9 cellular contexts compared by ENCODE assay signal in the genomic region with DNA sequence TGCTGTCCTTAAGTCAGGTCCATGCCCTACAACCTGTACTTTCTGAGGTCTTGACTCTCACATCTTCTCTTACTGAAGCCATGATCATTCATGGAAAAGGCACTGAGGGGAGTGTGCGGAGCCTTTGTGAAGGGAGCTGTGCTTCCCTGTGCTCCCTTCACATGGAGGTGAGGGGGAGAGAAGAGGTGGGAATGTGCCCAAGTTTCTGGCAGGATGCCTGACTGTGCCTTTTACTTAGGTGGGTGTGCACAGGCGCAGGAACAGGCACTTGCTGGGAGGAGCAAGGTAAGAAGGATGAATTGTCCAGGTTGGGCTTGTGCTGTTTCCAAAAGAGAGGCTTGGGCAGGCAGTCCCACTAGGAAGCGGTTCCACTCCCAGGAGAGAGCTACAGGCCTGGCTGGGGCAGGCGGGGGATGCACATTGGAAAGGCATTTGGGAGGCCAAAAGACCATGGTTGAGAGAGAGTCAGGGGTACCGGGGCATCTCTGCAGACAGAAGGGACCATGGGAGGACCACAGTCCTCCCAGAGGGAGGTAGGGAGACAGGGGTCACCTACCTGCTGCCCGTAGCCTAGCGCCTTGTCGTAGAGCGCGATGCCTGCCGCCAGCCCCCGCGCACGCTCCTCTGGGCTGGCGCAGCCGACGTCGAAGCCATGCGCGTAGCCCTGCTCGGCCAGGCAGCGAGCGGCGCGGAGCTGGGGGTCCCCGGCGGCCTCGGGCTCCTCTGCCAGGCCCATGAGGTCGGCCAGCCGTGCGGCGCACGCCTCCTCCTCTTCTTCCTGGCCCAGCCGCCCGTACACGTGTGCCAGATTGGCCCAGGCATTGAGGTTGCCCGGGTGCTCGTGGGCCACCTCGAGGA. TPM values are rescaled to one million over a fixed set of nuclear protein-coding genes. Genes with fewer than 3 reads are reported as not detected.
DNase-seq lines count a peak whose midpoint lies in the region; ATAC-seq and TF ChIP-seq lines count a peak whose summit lies in the region.
"Had no signal": no experiment of that assay in that cellular context is flagged by ENCODE, and none has a peak within 500 bp of the region (broad histone marks: within the 10 kb centered on the region; RNA-seq: fewer than 3 reads in every experiment).

No MANE protein-coding gene starts in this region.

- no peaks in the 10 kb centered on the region for H3K27me3 Mint-ChIP-seq in activated CD8-positive, alpha-beta memory T cell treated with anti-CD3 and anti-CD28 coated beads, Interleukin-2, amount 10 ng/mL, durations not matched to agents 7 days and 5 days

- peaks cover 0 to 7% of the 10 kb centered on the region in 2 donors for H3K4me1 ChIP-seq in breast epithelium
- no peaks in the 10 kb centered on the region for H3K4me1 ChIP-seq in thymus (ENCODE audit: control insufficient read depth, insufficient read depth, low read length)

- TF ChIP-seq POLR2A in breast epithelium (IDR thresholded peaks at IDR 0.05) = no peak

- H3K36me3 Mint-ChIP-seq in activated CD8-positive, alpha-beta memory T cell treated with anti-CD3 and anti-CD28 coated beads, Interleukin-2, amount 10 ng/mL, durations not matched to agents 7 days and 5 days = peaks cover 10% of the 10 kb centered on the region

- intact Hi-C loops in breast epithelium (cut with DNase I; ENCODE audit: low total_unique reads) = loop anchor here (10.0 kb wide), 1 partner anchor 395 kb away; a partner anchor contains a TSS

- no peak for ATAC-seq in activated CD8-positive, alpha-beta memory T cell treated with anti-CD3 and anti-CD28 coated beads, Interleukin-2, amount 10 ng/mL, durations not matched to agents 7 days and 5 days
- no peak for ATAC-seq in HG02642 (IDR thresholded peaks at IDR 0.05; ENCODE audit: poor library complexity, unreplicated experiment)

- H3K4me3 ChIP-seq in breast epithelium = peak overlapping the region; percentile 19 to 73 (median 65)
- H3K4me3 ChIP-seq in thymus (ENCODE audit: low read length) = peak overlapping the region; percentile 70

- peak overlapping the region; percentile 84 for H3K4me3 Mint-ChIP-seq in activated CD8-positive, alpha-beta memory T cell treated with anti-CD3 and anti-CD28 coated beads, Interleukin-2, amount 10 ng/mL, durations not matched to agents 7 days and 5 days

- H3K36me3 ChIP-seq in breast epithelium (no peaks in the 10 kb centered on the region), thymus (ENCODE audit: control insufficient read depth, insufficient read depth) (no peaks in the 10 kb centered on the region)

- TF ChIP-seq CTCF in breast epithelium (IDR thresholded peaks at IDR 0.05) = no peak

- H3K4me1 Mint-ChIP-seq in activated CD8-positive, alpha-beta memory T cell treated with anti-CD3 and anti-CD28 coated beads, Interleukin-2, amount 10 ng/mL, durations not matched to agents 7 days and 5 days = peaks cover 73% of the 10 kb centered on the region

- no peaks in the 10 kb centered on the region for H3K9me3 Mint-ChIP-seq in activated CD8-positive, alpha-beta memory T cell treated with anti-CD3 and anti-CD28 coated beads, Interleukin-2, amount 10 ng/mL, durations not matched to agents 7 days and 5 days (ENCODE audit: low read depth)

- WGBS in thymus = 55% methylated on average over 39 of the region's 39 CpGs

- H3K27ac Mint-ChIP-seq in activated CD8-positive, alpha-beta memory T cell treated with anti-CD3 and anti-CD28 coated beads, Interleukin-2, amount 10 ng/mL, durations not matched to agents 7 days and 5 days = peak overlapping the region; percentile 97

- H3K27me3 ChIP-seq in breast epithelium (no peaks in the 10 kb centered on the region), thymus (ENCODE audit: control insufficient read depth, insufficient read depth) (peaks cover 3% of the 10 kb centered on the region)

- H3K27ac ChIP-seq in breast epithelium = peak overlapping the region; percentile 78 to 80
- H3K27ac ChIP-seq in thymus (ENCODE audit: low read depth) = peak overlapping the region; percentile 73

- CTCF ChIA-PET in activated CD8-positive, alpha-beta memory T cell treated with anti-CD3 and anti-CD28 coated beads, Interleukin-2, amount 10 ng/mL, durations not matched to agents 7 days and 5 days (lab: Charles Lee) = interaction anchor here (0.7 to 4.2 kb wide), 25 partner anchors 9 to 1579 kb away, joined by 3 to 37 read pairs (median 4); a partner anchor contains a TSS

- H3K9me3 ChIP-seq in breast epithelium = no peaks in the 10 kb centered on the region
- H3K9me3 ChIP-seq in thymus (ENCODE audit: control insufficient read depth) = no peaks in the 10 kb centered on the region

- DNase-seq in activated CD8-positive, alpha-beta memory T cell treated with anti-CD3 and anti-CD28 coated beads, Interleukin-2, amount 10 ng/mL, durations not matched to agents 7 days and 5 days = peak; percentile 40
- no peak for DNase-seq in activated CD8-positive, alpha-beta memory T cell treated with anti-CD3 and anti-CD28 coated beads, Interleukin-2, amount 50 U/mL, for 4 hours
- DNase-seq in breast epithelium (ENCODE audit: low spot score in 2 of 2) (no peak), mesenteric fat pad (ENCODE audit: low spot score) (peak; percentile 69), cortex of kidney (lab: John Stamatoyannopoulos, UW) (no peak), DMS 273 treated with DMSO at 0.1 percent for 48 hours (lab: John Stamatoyannopoulos, UW) (no peak)
- DNase-seq: NCI-H226 had no signal

RNA-seq across cellular contexts. Expression of a gene that starts 0.9 kb away (rescaled TPM):
- total RNA-seq in activated CD8-positive, alpha-beta memory T cell treated with anti-CD3 and anti-CD28 coated beads, Interleukin-2, amount 10 ng/mL, durations not matched to agents 7 days and 5 days = 10 to 100 TPM in 1 of 2 experiments, 1 to 10 TPM in 1; 9.1 to 17.9 TPM
- 10 to 100 TPM in 1 of 3 donors, 1 to 10 TPM in 1, under 1 TPM in 1; 0.32 to 15.8 (median 7.9) TPM for total RNA-seq in breast epithelium
- not detected for total RNA-seq in mesenteric fat pad
- 4.4 TPM for polyA plus RNA-seq in thymus

RNA-seq across cellular contexts. Expression of a gene that starts 35.9 kb away (rescaled TPM):
- 1 to 10 TPM; 5.0 to 6.4 TPM for total RNA-seq in activated CD8-positive, alpha-beta memory T cell treated with anti-CD3 and anti-CD28 coated beads, Interleukin-2, amount 10 ng/mL, durations not matched to agents 7 days and 5 days
- total RNA-seq in breast epithelium (1 to 10 TPM; 2.2 to 7.8 (median 4.3) TPM), mesenteric fat pad (1.9 TPM)
- polyA plus RNA-seq in thymus = 2.3 TPM

Comparison
In these comparisons a context has a peak if more than half of its experiments do, and no peak if none do; other contexts are left out.
1. DNase-seq: peak in activated CD8-positive, alpha-beta memory T cell treated with anti-CD3 and anti-CD28 coated beads, Interleukin-2, amount 10 ng/mL, durations not matched to agents 7 days and 5 days (single experiment) and mesenteric fat pad (single experiment); none in activated CD8-positive, alpha-beta memory T cell treated with anti-CD3 and anti-CD28 coated beads, Interleukin-2, amount 50 U/mL, for 4 hours (single experiment), breast epithelium (0 of 2), cortex of kidney (single experiment) and DMS 273 treated with DMSO at 0.1 percent for 48 hours (single experiment).